Comparison of ENCODE assay signal across 25 cellular contexts in the genomic region with DNA sequence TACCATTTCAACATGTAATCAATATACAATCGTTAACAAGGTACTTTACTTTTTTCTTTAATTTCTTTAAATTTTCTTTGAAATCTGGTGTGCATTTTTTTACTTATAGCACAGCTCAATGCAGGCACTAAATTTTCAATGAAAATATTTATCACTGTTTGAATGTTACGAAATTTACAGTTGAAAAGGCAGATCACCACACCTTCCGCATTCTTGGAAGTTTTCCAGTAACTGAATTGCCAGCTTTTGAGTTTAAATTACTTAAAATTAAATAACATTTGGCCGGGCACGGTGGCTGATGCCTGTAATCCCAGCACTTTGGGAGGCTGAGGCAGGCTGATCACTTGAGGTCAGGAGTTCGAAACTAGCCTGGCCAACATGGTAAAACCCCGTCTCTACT.
"Had no signal": no experiment of that assay in that cellular context is flagged by ENCODE, and none has a peak within 500 bp of the region (broad histone marks: within the 10 kb centered on the region; RNA-seq: fewer than 3 reads in every experiment).

No MANE protein-coding gene starts in this region.

- H3K4me1 ChIP-seq: breast epithelium, colonic mucosa had no signal

- H3K9me3 ChIP-seq: breast epithelium, colonic mucosa had no signal

- H3K27ac ChIP-seq: breast epithelium, colonic mucosa had no signal

- DNase-seq: activated CD4-positive, alpha-beta T cell treated with anti-CD3 and anti-CD28 coated beads for 48 hours; activated CD4-positive, alpha-beta T cell treated with anti-CD3 and anti-CD28 coated beads, Interleukin-2, amount 50 U/mL, for 4 hours; activated CD4-positive, CD25-positive, alpha-beta regulatory T cell treated with anti-CD3 and anti-CD28 coated beads, Interleukin-2, amount 50 U/mL, for 72 hours; activated CD8-positive, alpha-beta memory T cell treated with anti-CD3 and anti-CD28 coated beads, Interleukin-2, amount 50 U/mL, for 48 hours; activated CD8-positive, alpha-beta T cell treated with anti-CD3 and anti-CD28 coated beads, Interleukin-2, amount 10 ng/mL, durations not matched to agents 7 days and 5 days; activated naive CD4-positive, alpha-beta T cell treated with anti-CD3 and anti-CD28 coated beads, Interleukin-2, amount 50 U/mL, for 16 hours; activated T-cell treated with anti-CD3 and anti-CD28 coated beads, Interleukin-2, amount 50 U/mL, for 1 hour; aorta; caudate nucleus; colonic mucosa; MM.1S; NCI-H1092 treated with DMSO at 0.1 percent for 48 hours; NCI-H1417 treated with DMSO at 0.1 percent for 48 hours; NCI-H1694; NCI-H2029; NCI-H345; NCI-H510A treated with DMSO at 0.1 percent for 48 hours; NCI-H69; NK-92 treated with Interleukin-12 subunit alpha and Interleukin-12 subunit beta, amount 100 ng/mL, for 24 hours; OCI-M1; SHP77 treated with DMSO at 0.1 percent for 48 hours; T-helper 9 cell had no signal

- H3K36me3 ChIP-seq: breast epithelium, colonic mucosa had no signal

- ATAC-seq: activated CD8-positive, alpha-beta T cell treated with anti-CD3 and anti-CD28 coated beads, Interleukin-2, amount 10 ng/mL, durations not matched to agents 7 days and 5 days; WTC11 had no signal

- FAIRE-seq: RCC 7860 had no signal

- H3K27me3 ChIP-seq: colonic mucosa had no signal

- H3K4me3 ChIP-seq: breast epithelium, colonic mucosa had no signal
